In the genomic region with DNA sequence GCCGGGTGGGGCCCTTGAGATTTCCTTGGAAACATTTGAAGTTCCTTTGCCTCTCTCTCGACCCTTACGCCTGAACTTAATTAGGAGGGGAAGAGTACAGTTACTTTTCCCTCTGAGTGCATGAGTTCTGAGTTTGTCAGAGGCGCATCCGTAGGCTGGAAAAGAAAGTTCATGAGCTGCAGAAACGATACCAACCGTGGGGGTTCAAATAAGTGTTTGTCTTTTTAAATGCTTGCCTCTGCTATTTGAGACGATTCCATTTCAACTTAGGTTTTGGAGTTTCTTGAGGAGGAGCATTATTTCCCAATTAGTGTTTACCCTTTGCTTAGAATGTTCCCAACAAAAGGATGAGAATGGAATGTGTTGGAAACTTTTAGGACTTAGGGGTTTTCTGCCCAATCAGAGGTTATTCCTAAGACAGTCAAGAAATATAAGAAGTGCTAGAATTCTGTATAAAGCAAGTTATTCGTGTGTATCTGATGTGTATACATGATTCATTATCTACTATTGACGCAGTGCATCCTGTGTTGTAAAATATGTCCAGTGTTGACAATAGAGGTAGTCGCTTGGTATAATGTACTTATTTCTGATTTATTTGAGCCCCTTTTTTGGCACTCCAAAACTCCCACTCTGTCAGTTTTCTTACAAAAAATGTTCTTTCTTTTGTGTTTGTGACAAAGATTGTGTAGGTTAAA, we compare ENCODE assay signal across 8 cellular contexts. TPM values are rescaled to one million over a fixed set of nuclear protein-coding genes. Genes with fewer than 3 reads are reported as not detected.
A peak's percentile ranks its signal among the peaks of the same experiment; 100 is the strongest.
DNase-seq lines count a peak whose midpoint lies in the region; ATAC-seq and TF ChIP-seq lines count a peak whose summit lies in the region.

No MANE protein-coding gene starts in this region.

- H3K27ac ChIP-seq in SU-DHL-6 (ENCODE audit: low read depth, low read length): peak overlapping the region; percentile 79

- no peaks in the 10 kb centered on the region for H3K27me3 ChIP-seq in SU-DHL-6 (ENCODE audit: low read length)

- peak overlapping the region; percentile 57 for H2AFZ ChIP-seq in SU-DHL-6 (ENCODE audit: low read depth, low read length, severe bottlenecking)

- peak overlapping the region; percentile 67 for H3K4me3 ChIP-seq in SU-DHL-6 (ENCODE audit: insufficient read depth, low read length, poor library complexity, severe bottlenecking)
- H3K4me3 ChIP-seq in retinal pigment epithelial cell (ENCODE audit: low read length): peak overlapping the region; percentile 92

- peak overlapping the region; percentile 77 for H3K9ac ChIP-seq in SU-DHL-6 (ENCODE audit: low read length)

- H4K20me1 ChIP-seq in SU-DHL-6 (ENCODE audit: low read depth, low read length): no peaks in the 10 kb centered on the region

- peak; percentile 41 for DNase-seq in fibroblast of peridontal ligament (ENCODE audit: extremely low read depth)
- DNase-seq in retinal pigment epithelial cell (ENCODE audit: low read depth): no peak
- DNase-seq in NCI-H146 treated with DMSO at 0.1 percent for 48 hours (lab: John Stamatoyannopoulos, UW; ENCODE audit: unreplicated experiment): no peak
- DNase-seq in NCI-H2029 treated with DMSO at 0.1 percent for 48 hours (lab: John Stamatoyannopoulos, UW): no peak
- DNase-seq in posterior vena cava (ENCODE audit: low spot score): no peak

- peak overlapping the region; percentile 79 for H3K4me2 ChIP-seq in SU-DHL-6 (ENCODE audit: low read depth, low read length, poor library complexity, severe bottlenecking)

- ATAC-seq in GM18517 (IDR thresholded peaks at IDR 0.05; ENCODE audit: unreplicated experiment) (peak; percentile 9), HG02623 (IDR thresholded peaks at IDR 0.05; ENCODE audit: unreplicated experiment) (peak; percentile 7)

- H3K9me3 ChIP-seq in SU-DHL-6 (ENCODE audit: insufficient read depth, low read length): no peaks in the 10 kb centered on the region

- H3K9me2 ChIP-seq in SU-DHL-6 (replicated peaks; ENCODE audit: insufficient read depth, low read length): no peaks in the 10 kb centered on the region

- peaks cover 17% of the 10 kb centered on the region for H3F3A ChIP-seq in SU-DHL-6 (ENCODE audit: insufficient read depth)

- H3K36me3 ChIP-seq in SU-DHL-6 (ENCODE audit: low read length): no peaks in the 10 kb centered on the region

- no peak for TF ChIP-seq CTCF in SU-DHL-6 (IDR thresholded peaks at IDR 0.05; ENCODE audit: insufficient read depth, low read length, poor library complexity, severe bottlenecking)
- TF ChIP-seq CTCF in retinal pigment epithelial cell (conservative IDR thresholded peaks at IDR 0.05; ENCODE audit: low read depth, low read length): no peak

- peaks cover 42% of the 10 kb centered on the region for H3K79me2 ChIP-seq in SU-DHL-6 (ENCODE audit: insufficient read depth, low read length)

- intact Hi-C loops in posterior vena cava (cut with DNase I): no loop called here

RNA-seq across cellular contexts. Expression of a gene that starts 0.7 kb away (rescaled TPM):
- 10 to 100 TPM; 25.4 to 26.1 TPM for total RNA-seq in posterior vena cava

RNA-seq across cellular contexts. Expression of a gene that starts 11.9 kb away (rescaled TPM):
- total RNA-seq in posterior vena cava: 10 to 100 TPM; 46.8 to 81.8 TPM
